26 cellular contexts compared by ENCODE assay signal in the genomic region with DNA sequence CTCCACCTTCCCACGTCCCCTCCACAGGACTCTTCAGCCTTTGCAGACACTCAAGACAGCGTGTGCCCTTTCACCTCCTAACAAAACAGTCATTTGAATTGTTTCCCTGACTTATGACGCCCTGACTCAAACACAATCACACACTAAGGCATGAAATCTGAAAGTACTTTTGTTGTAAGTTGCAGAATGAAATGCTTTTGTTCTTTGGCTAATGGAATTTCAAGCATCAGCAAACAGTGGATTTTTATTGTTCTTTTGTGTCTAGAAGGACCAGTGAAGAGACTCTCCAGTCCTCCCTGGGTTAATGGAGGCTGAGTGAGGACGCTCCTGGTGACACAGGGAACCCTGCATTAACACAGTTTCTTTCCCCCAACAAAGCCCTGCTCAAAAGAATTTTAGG.
A peak's percentile ranks its signal among the peaks of the same experiment; 100 is the strongest.
DNase-seq lines count a peak whose midpoint lies in the region; ATAC-seq and TF ChIP-seq lines count a peak whose summit lies in the region.
"Had no signal": no experiment of that assay in that cellular context is flagged by ENCODE, and none has a peak within 500 bp of the region (broad histone marks: within the 10 kb centered on the region; RNA-seq: fewer than 3 reads in every experiment).

No MANE protein-coding gene starts in this region.

- H3K4me1 Mint-ChIP-seq in brain, result peaks cover 44% of the 10 kb centered on the region
- H3K4me1 Mint-ChIP-seq in progenitor cell of endocrine pancreas (ENCODE audit: low read depth), result peaks cover 41% of the 10 kb centered on the region
- H3K4me1 Mint-ChIP-seq in naive thymus-derived CD8-positive, alpha-beta T cell, result no peaks in the 10 kb centered on the region
- H3K4me1 Mint-ChIP-seq: activated naive CD8-positive, alpha-beta T cell treated with anti-CD3 and anti-CD28 coated beads, Interleukin-2, amount 50 U/mL, for 24 hours; stimulated activated effector memory CD8-positive, alpha-beta T cell treated with anti-CD3 and anti-CD28 coated beads, Interleukin-12 subunit alpha, Interleukin-12 subunit beta, amount 100 ng/mL, for 72 hours; T-helper 17 cell had no signal

- H3K36me3 Mint-ChIP-seq in brain, result no peaks in the 10 kb centered on the region
- peaks cover 2% of the 10 kb centered on the region for H3K36me3 Mint-ChIP-seq in progenitor cell of endocrine pancreas (ENCODE audit: insufficient read depth)
- no peaks in the 10 kb centered on the region for H3K36me3 Mint-ChIP-seq in naive thymus-derived CD8-positive, alpha-beta T cell
- H3K36me3 Mint-ChIP-seq: stimulated activated effector memory CD8-positive, alpha-beta T cell treated with anti-CD3 and anti-CD28 coated beads, Interleukin-12 subunit alpha, Interleukin-12 subunit beta, amount 100 ng/mL, for 72 hours had no signal

- H3K4me1 ChIP-seq in HUES48 (ENCODE audit: control insufficient read depth, insufficient read depth, low read length), result peaks cover 30% of the 10 kb centered on the region
- H3K4me1 ChIP-seq: esophagus squamous epithelium, gastrocnemius medialis had no signal

- no peaks in the 10 kb centered on the region for H3K9me3 ChIP-seq in HUES48 (ENCODE audit: control insufficient read depth, insufficient read depth, low read length)
- H3K9me3 ChIP-seq: esophagus squamous epithelium, gastrocnemius medialis, spleen had no signal

- POLR2A ChIA-PET in naive thymus-derived CD8-positive, alpha-beta T cell (lab: Charles Lee), result no interaction called here

- no peak overlapping the region for H3K4me3 ChIP-seq in HUES48 (ENCODE audit: low read depth, low read length)
- H3K4me3 ChIP-seq: esophagus squamous epithelium, gastrocnemius medialis, lung, spleen had no signal

- H3K27me3 ChIP-seq in HUES48 (ENCODE audit: control insufficient read depth, insufficient read depth, low read length), result no peaks in the 10 kb centered on the region
- H3K27me3 ChIP-seq: brain microvascular endothelial cell, esophagus squamous epithelium, gastrocnemius medialis, spleen had no signal

- H3K27ac ChIP-seq in HUES48 (ENCODE audit: low read depth, low read length), result peak overlapping the region; percentile 61
- H3K27ac ChIP-seq: brain microvascular endothelial cell, C4-2B, esophagus squamous epithelium, gastrocnemius medialis, spleen had no signal

- DNase-seq in islet precursor cell (peak; percentile 59), progenitor cell of endocrine pancreas (ENCODE audit: low spot score, unreplicated experiment) (no peak), NCI-H524 treated with DMSO at 0.1 percent for 48 hours (lab: John Stamatoyannopoulos, UW) (no peak), SW 1271 (lab: John Stamatoyannopoulos, UW) (no peak)
- DNase-seq in naive thymus-derived CD8-positive, alpha-beta T cell, result no peak
- DNase-seq: activated CD4-positive, alpha-beta T cell treated with anti-CD3 and anti-CD28 coated beads for 4 hours; activated gamma-delta T cell treated with Interleukin-2 at 50 U/mL for 16 hours; activated naive CD8-positive, alpha-beta T cell treated with anti-CD3 and anti-CD28 coated beads, Interleukin-2, amount 50 U/mL, for 24 hours; activated T-cell treated with anti-CD3 and anti-CD28 coated beads, Interleukin-2, amount 50 U/mL, for 24 hours; brain microvascular endothelial cell; Calu3; esophagus squamous epithelium; gastrocnemius medialis; KBM-7; occipital lobe; RPMI8226; spleen; stimulated activated CD4-positive, alpha-beta T cell treated with anti-CD3 and anti-CD28 coated beads, Interleukin-2, amount 100 ng/mL, for 48 hours; T-helper 17 cell had no signal

- no peaks in the 10 kb centered on the region for H3K36me3 ChIP-seq in HUES48 (ENCODE audit: control insufficient read depth, insufficient read depth, low read length)
- H3K36me3 ChIP-seq: brain microvascular endothelial cell, esophagus squamous epithelium, gastrocnemius medialis, spleen had no signal

- H3K9ac ChIP-seq in HUES48 (ENCODE audit: low read depth, low read length), result no peak overlapping the region

- H3K9me3 Mint-ChIP-seq in brain, result peaks cover 0 to 3% (median 0%) of the 10 kb centered on the region in 5 experiments
- H3K9me3 Mint-ChIP-seq in progenitor cell of endocrine pancreas (ENCODE audit: low read depth), result peaks cover 3% of the 10 kb centered on the region
- peaks cover 0 to 8% (median 0%) of the 10 kb centered on the region in 9 donors for H3K9me3 Mint-ChIP-seq in naive thymus-derived CD8-positive, alpha-beta T cell
- H3K9me3 Mint-ChIP-seq: activated naive CD8-positive, alpha-beta T cell treated with anti-CD3 and anti-CD28 coated beads, Interleukin-2, amount 50 U/mL, for 24 hours; activated T-cell treated with anti-CD3 and anti-CD28 coated beads, Interleukin-2, amount 50 U/mL, for 24 hours; stimulated activated effector memory CD8-positive, alpha-beta T cell treated with anti-CD3 and anti-CD28 coated beads, Interleukin-12 subunit alpha, Interleukin-12 subunit beta, amount 100 ng/mL, for 72 hours had no signal

- no peak for ATAC-seq in HG02759 (IDR thresholded peaks at IDR 0.05; ENCODE audit: unreplicated experiment)
- no peak for ATAC-seq in naive thymus-derived CD8-positive, alpha-beta T cell
- ATAC-seq: activated naive CD8-positive, alpha-beta T cell treated with anti-CD3 and anti-CD28 coated beads, Interleukin-2, amount 50 U/mL, for 24 hours; gastrocnemius medialis; HCT116; stimulated activated effector memory CD8-positive, alpha-beta T cell treated with anti-CD3 and anti-CD28 coated beads, Interleukin-12 subunit alpha, Interleukin-12 subunit beta, amount 100 ng/mL, for 72 hours; T-helper 17 cell had no signal

- H3K4me3 Mint-ChIP-seq in brain (peak overlapping the region in 1 of 5 experiments; percentile 24), progenitor cell of endocrine pancreas (ENCODE audit: low read depth) (peak overlapping the region; percentile 7)
- no peak overlapping the region for H3K4me3 Mint-ChIP-seq in naive thymus-derived CD8-positive, alpha-beta T cell
- H3K4me3 Mint-ChIP-seq: activated naive CD8-positive, alpha-beta T cell treated with anti-CD3 and anti-CD28 coated beads, Interleukin-2, amount 50 U/mL, for 24 hours; activated T-cell treated with anti-CD3 and anti-CD28 coated beads, Interleukin-2, amount 50 U/mL, for 24 hours; stimulated activated effector memory CD8-positive, alpha-beta T cell treated with anti-CD3 and anti-CD28 coated beads, Interleukin-12 subunit alpha, Interleukin-12 subunit beta, amount 100 ng/mL, for 72 hours; T-helper 17 cell had no signal

- H3K27ac Mint-ChIP-seq in brain (peak overlapping the region in 3 of 5 experiments; percentile 60 to 81 (median 76)), progenitor cell of endocrine pancreas (peak overlapping the region; percentile 92)
- no peak overlapping the region for H3K27ac Mint-ChIP-seq in naive thymus-derived CD8-positive, alpha-beta T cell
- H3K27ac Mint-ChIP-seq: activated naive CD8-positive, alpha-beta T cell treated with anti-CD3 and anti-CD28 coated beads, Interleukin-2, amount 50 U/mL, for 24 hours; activated T-cell treated with anti-CD3 and anti-CD28 coated beads, Interleukin-2, amount 50 U/mL, for 24 hours; stimulated activated effector memory CD8-positive, alpha-beta T cell treated with anti-CD3 and anti-CD28 coated beads, Interleukin-12 subunit alpha, Interleukin-12 subunit beta, amount 100 ng/mL, for 72 hours; T-helper 17 cell had no signal

- no peaks in the 10 kb centered on the region for H3K27me3 Mint-ChIP-seq in brain
- no peaks in the 10 kb centered on the region for H3K27me3 Mint-ChIP-seq in progenitor cell of endocrine pancreas
- H3K27me3 Mint-ChIP-seq in naive thymus-derived CD8-positive, alpha-beta T cell, result no peaks in the 10 kb centered on the region
- H3K27me3 Mint-ChIP-seq: activated naive CD8-positive, alpha-beta T cell treated with anti-CD3 and anti-CD28 coated beads, Interleukin-2, amount 50 U/mL, for 24 hours; activated T-cell treated with anti-CD3 and anti-CD28 coated beads, Interleukin-2, amount 50 U/mL, for 24 hours; T-helper 17 cell had no signal

- TF ChIP-seq CTCF in brain (conservative IDR thresholded peaks at IDR 0.05), result no peak
- TF ChIP-seq CTCF in progenitor cell of endocrine pancreas (IDR thresholded peaks at IDR 0.05; ENCODE audit: unreplicated experiment), result no peak

Comparison
In these comparisons a context has a peak if more than half of its experiments do, and no peak if none do; other contexts are left out.
1. H3K27ac Mint-ChIP-seq: peak in brain (3 of 5) and progenitor cell of endocrine pancreas (single experiment); none in naive thymus-derived CD8-positive, alpha-beta T cell (0 of 10).